Comparison of ENCODE assay signal across 22 cellular contexts in the genomic region with DNA sequence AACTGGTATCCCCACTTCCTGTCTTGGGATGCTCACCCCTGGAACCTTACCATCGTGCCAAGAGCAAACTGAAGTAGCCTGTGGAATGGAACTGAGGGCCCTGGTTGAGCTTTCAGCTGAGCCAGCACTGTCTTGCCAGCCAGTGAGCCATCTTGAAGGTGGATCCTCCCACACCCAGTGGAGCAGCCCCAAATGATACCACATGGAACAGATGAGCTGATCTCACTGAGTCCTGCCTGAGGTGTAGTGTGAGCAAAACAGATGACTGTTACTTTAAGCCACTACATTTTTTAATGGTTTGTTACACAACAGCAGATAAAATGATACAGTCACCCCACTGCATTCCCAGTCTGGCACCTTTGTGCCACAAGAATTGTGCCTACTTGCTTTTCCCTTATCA. TPM values are rescaled to one million over a fixed set of nuclear protein-coding genes. Genes with fewer than 3 reads are reported as not detected.
DNase-seq lines count a peak whose midpoint lies in the region; ATAC-seq and TF ChIP-seq lines count a peak whose summit lies in the region.
"Had no signal": no experiment of that assay in that cellular context is flagged by ENCODE, and none has a peak within 500 bp of the region (broad histone marks: within the 10 kb centered on the region; RNA-seq: fewer than 3 reads in every experiment).

No MANE protein-coding gene starts in this region.

- H3K79me2 ChIP-seq in DOHH2 (ENCODE audit: control insufficient read depth, low read length), result peaks cover 86% of the 10 kb centered on the region

- DNase-seq in activated T-cell treated with anti-CD3 and anti-CD28 coated beads, Interleukin-2, amount 50 U/mL, for 24 hours, result no peak
- no peak for DNase-seq in activated T-cell treated with anti-CD3 and anti-CD28 coated beads, Interleukin-2, amount 50 U/mL, for 4 hours
- no peak for DNase-seq in activated CD8-positive, alpha-beta T cell treated with anti-CD3 and anti-CD28 coated beads, Interleukin-2, amount 10 ng/mL, durations not matched to agents 7 days and 5 days
- DNase-seq in memory B cell (ENCODE audit: low spot score in 2 of 2) (no peak), NCI-H82 (lab: John Stamatoyannopoulos, UW) (no peak), NCI-H1417 (lab: John Stamatoyannopoulos, UW) (no peak)
- DNase-seq: activated naive CD8-positive, alpha-beta T cell treated with anti-CD3 and anti-CD28 coated beads, Interleukin-2, amount 10 ng/mL, durations not matched to agents 7 days and 5 days; IMR-90; NCI-H187 treated with DMSO at 0.1 percent for 48 hours; NCI-H345; NK-92 treated with Interleukin-12 subunit alpha and Interleukin-12 subunit beta, amount 100 ng/mL, for 24 hours; stimulated activated naive CD4-positive, alpha-beta T cell; SW 1271 had no signal

- H3K9me3 ChIP-seq in DOHH2 (ENCODE audit: control insufficient read depth, insufficient read depth, low read length), result no peaks in the 10 kb centered on the region
- H3K9me3 ChIP-seq: HAP-1, tibial nerve had no signal

- peaks cover 84% of the 10 kb centered on the region for H3K4me1 Mint-ChIP-seq in activated T-cell treated with anti-CD3 and anti-CD28 coated beads, Interleukin-2, amount 50 U/mL, for 24 hours (ENCODE audit: low read depth)
- H3K4me1 Mint-ChIP-seq in activated T-cell treated with anti-CD3 and anti-CD28 coated beads, Interleukin-2, amount 50 U/mL, for 4 hours (ENCODE audit: low read depth), result peaks cover 73% of the 10 kb centered on the region
- H3K4me1 Mint-ChIP-seq in activated CD8-positive, alpha-beta T cell treated with anti-CD3 and anti-CD28 coated beads, Interleukin-2, amount 10 ng/mL, durations not matched to agents 7 days and 5 days (ENCODE audit: low read depth), result peaks cover 82% of the 10 kb centered on the region
- peaks cover 14% of the 10 kb centered on the region for H3K4me1 Mint-ChIP-seq in memory B cell

- POLR2A ChIA-PET in activated CD8-positive, alpha-beta T cell treated with anti-CD3 and anti-CD28 coated beads, Interleukin-2, amount 10 ng/mL, durations not matched to agents 7 days and 5 days (lab: Charles Lee), result interaction anchor here (6.0 kb wide), 1 partner anchor 10 kb away, joined by 57 read pairs; a partner anchor contains a TSS

- no peaks in the 10 kb centered on the region for H3K27me3 Mint-ChIP-seq in activated T-cell treated with anti-CD3 and anti-CD28 coated beads, Interleukin-2, amount 50 U/mL, for 24 hours
- no peaks in the 10 kb centered on the region for H3K27me3 Mint-ChIP-seq in activated T-cell treated with anti-CD3 and anti-CD28 coated beads, Interleukin-2, amount 50 U/mL, for 4 hours (ENCODE audit: low read depth)
- no peaks in the 10 kb centered on the region for H3K27me3 Mint-ChIP-seq in activated CD8-positive, alpha-beta T cell treated with anti-CD3 and anti-CD28 coated beads, Interleukin-2, amount 10 ng/mL, durations not matched to agents 7 days and 5 days (ENCODE audit: low read depth)
- H3K27me3 Mint-ChIP-seq in memory B cell, result no peaks in the 10 kb centered on the region
- H3K27me3 Mint-ChIP-seq: activated naive CD8-positive, alpha-beta T cell treated with anti-CD3 and anti-CD28 coated beads, Interleukin-2, amount 10 ng/mL, durations not matched to agents 7 days and 5 days had no signal

- H3K27ac ChIP-seq in DOHH2 (ENCODE audit: low read depth, low read length), result no peak overlapping the region
- H3K27ac ChIP-seq: RWPE1, tibial nerve had no signal

- no peak for TF ChIP-seq CTCF in DOHH2 (IDR thresholded peaks at IDR 0.05; ENCODE audit: low read depth, low read length, poor library complexity, severe bottlenecking)

- peaks cover 56% of the 10 kb centered on the region for H3K4me1 ChIP-seq in DOHH2 (ENCODE audit: control insufficient read depth, low read length)

- no peak overlapping the region for H3K4me3 ChIP-seq in DOHH2 (ENCODE audit: low read length)
- H3K4me3 ChIP-seq: HAP-1, smooth muscle cell, tibial nerve had no signal

- H3K9me2 ChIP-seq in DOHH2 (replicated peaks; ENCODE audit: control insufficient read depth, low read length), result no peaks in the 10 kb centered on the region

- peak overlapping the region; percentile 89 for H3K27ac Mint-ChIP-seq in activated T-cell treated with anti-CD3 and anti-CD28 coated beads, Interleukin-2, amount 50 U/mL, for 24 hours
- H3K27ac Mint-ChIP-seq in activated CD8-positive, alpha-beta T cell treated with anti-CD3 and anti-CD28 coated beads, Interleukin-2, amount 10 ng/mL, durations not matched to agents 7 days and 5 days, result peak overlapping the region; percentile 20
- H3K27ac Mint-ChIP-seq in memory B cell, result peak overlapping the region; percentile 32
- H3K27ac Mint-ChIP-seq: activated naive CD8-positive, alpha-beta T cell treated with anti-CD3 and anti-CD28 coated beads, Interleukin-2, amount 10 ng/mL, durations not matched to agents 7 days and 5 days had no signal

- ATAC-seq in activated T-cell treated with anti-CD3 and anti-CD28 coated beads, Interleukin-2, amount 50 U/mL, for 4 hours, result no peak
- ATAC-seq in activated CD8-positive, alpha-beta T cell treated with anti-CD3 and anti-CD28 coated beads, Interleukin-2, amount 10 ng/mL, durations not matched to agents 7 days and 5 days, result no peak
- ATAC-seq in memory B cell (ENCODE audit: low read depth) (no peak), GM21825 (IDR thresholded peaks at IDR 0.05; ENCODE audit: unreplicated experiment) (no peak)

- H3K9me3 Mint-ChIP-seq in activated T-cell treated with anti-CD3 and anti-CD28 coated beads, Interleukin-2, amount 50 U/mL, for 24 hours, result no peaks in the 10 kb centered on the region
- no peaks in the 10 kb centered on the region for H3K9me3 Mint-ChIP-seq in activated T-cell treated with anti-CD3 and anti-CD28 coated beads, Interleukin-2, amount 50 U/mL, for 4 hours
- H3K9me3 Mint-ChIP-seq in activated CD8-positive, alpha-beta T cell treated with anti-CD3 and anti-CD28 coated beads, Interleukin-2, amount 10 ng/mL, durations not matched to agents 7 days and 5 days (ENCODE audit: insufficient read depth), result no peaks in the 10 kb centered on the region
- no peaks in the 10 kb centered on the region for H3K9me3 Mint-ChIP-seq in memory B cell
- H3K9me3 Mint-ChIP-seq: activated naive CD8-positive, alpha-beta T cell treated with anti-CD3 and anti-CD28 coated beads, Interleukin-2, amount 10 ng/mL, durations not matched to agents 7 days and 5 days had no signal

- peaks cover 79% of the 10 kb centered on the region for H3K36me3 Mint-ChIP-seq in activated T-cell treated with anti-CD3 and anti-CD28 coated beads, Interleukin-2, amount 50 U/mL, for 24 hours (ENCODE audit: low read depth)
- H3K36me3 Mint-ChIP-seq in activated T-cell treated with anti-CD3 and anti-CD28 coated beads, Interleukin-2, amount 50 U/mL, for 4 hours (ENCODE audit: insufficient read depth), result peaks cover 43% of the 10 kb centered on the region
- peaks cover 73% of the 10 kb centered on the region for H3K36me3 Mint-ChIP-seq in activated CD8-positive, alpha-beta T cell treated with anti-CD3 and anti-CD28 coated beads, Interleukin-2, amount 10 ng/mL, durations not matched to agents 7 days and 5 days (ENCODE audit: low read depth)
- peaks cover 20% of the 10 kb centered on the region for H3K36me3 Mint-ChIP-seq in memory B cell

- no peaks in the 10 kb centered on the region; the same call in 1 of the 2 replicates for H4K20me1 ChIP-seq in DOHH2 (ENCODE audit: control insufficient read depth, insufficient read depth, low read depth, low read length)

- H3K36me3 ChIP-seq in DOHH2 (ENCODE audit: control insufficient read depth, low read length), result peaks cover 85% of the 10 kb centered on the region

- H3K4me3 Mint-ChIP-seq in activated T-cell treated with anti-CD3 and anti-CD28 coated beads, Interleukin-2, amount 50 U/mL, for 24 hours, result no peak overlapping the region
- no peak overlapping the region for H3K4me3 Mint-ChIP-seq in activated T-cell treated with anti-CD3 and anti-CD28 coated beads, Interleukin-2, amount 50 U/mL, for 4 hours
- no peak overlapping the region for H3K4me3 Mint-ChIP-seq in activated CD8-positive, alpha-beta T cell treated with anti-CD3 and anti-CD28 coated beads, Interleukin-2, amount 10 ng/mL, durations not matched to agents 7 days and 5 days
- H3K4me3 Mint-ChIP-seq in memory B cell, result no peak overlapping the region
- H3K4me3 Mint-ChIP-seq: activated naive CD8-positive, alpha-beta T cell treated with anti-CD3 and anti-CD28 coated beads, Interleukin-2, amount 10 ng/mL, durations not matched to agents 7 days and 5 days had no signal

- H3F3A ChIP-seq in DOHH2 (ENCODE audit: control insufficient read depth, insufficient read depth), result peaks cover 36% of the 10 kb centered on the region

- no peaks in the 10 kb centered on the region for H3K27me3 ChIP-seq in DOHH2 (ENCODE audit: control insufficient read depth, low read length)
- H3K27me3 ChIP-seq: tibial nerve had no signal

- H3K4me2 ChIP-seq in DOHH2 (ENCODE audit: low read length), result peak overlapping the region; percentile 49
- H3K4me2 ChIP-seq: smooth muscle cell had no signal

- CTCF ChIA-PET in activated CD8-positive, alpha-beta T cell treated with anti-CD3 and anti-CD28 coated beads, Interleukin-2, amount 10 ng/mL, durations not matched to agents 7 days and 5 days (lab: Charles Lee), result interaction anchor here (1.2 to 5.4 kb wide), 6 partner anchors 10 to 79 kb away, joined by 3 to 68 read pairs (median 6); a partner anchor contains a TSS

RNA-seq across cellular contexts. Expression of a gene that starts 2.2 kb away (rescaled TPM):
- total RNA-seq in activated T-cell treated with anti-CD3 and anti-CD28 coated beads, Interleukin-2, amount 50 U/mL, for 4 hours, result 10 to 100 TPM in 1 of 3 donors, 1 to 10 TPM in 2; 8.8 to 13.4 (median 8.8) TPM
- 10 to 100 TPM; 33.9 to 35.0 TPM for total RNA-seq in activated CD8-positive, alpha-beta T cell treated with anti-CD3 and anti-CD28 coated beads, Interleukin-2, amount 10 ng/mL, durations not matched to agents 7 days and 5 days

RNA-seq across cellular contexts. Expression of a gene that starts 10.4 kb away (rescaled TPM):
- 10 to 100 TPM; 45.8 to 52.1 (median 50.6) TPM for total RNA-seq in activated T-cell treated with anti-CD3 and anti-CD28 coated beads, Interleukin-2, amount 50 U/mL, for 4 hours
- 10 to 100 TPM; 29.9 to 30.0 TPM for total RNA-seq in activated CD8-positive, alpha-beta T cell treated with anti-CD3 and anti-CD28 coated beads, Interleukin-2, amount 10 ng/mL, durations not matched to agents 7 days and 5 days

RNA-seq across cellular contexts. Expression of a gene that starts 23.4 kb away (rescaled TPM):
- not detected for total RNA-seq in activated T-cell treated with anti-CD3 and anti-CD28 coated beads, Interleukin-2, amount 50 U/mL, for 4 hours
- not detected for total RNA-seq in activated CD8-positive, alpha-beta T cell treated with anti-CD3 and anti-CD28 coated beads, Interleukin-2, amount 10 ng/mL, durations not matched to agents 7 days and 5 days
- total RNA-seq: activated naive CD8-positive, alpha-beta T cell treated with anti-CD3 and anti-CD28 coated beads, Interleukin-2, amount 10 ng/mL, durations not matched to agents 7 days and 5 days; frontal cortex; IMR-90; kidney epithelial cell; mesenteric fat pad had no signal

Comparison
In these comparisons a context has a peak if more than half of its experiments do, and no peak if none do; other contexts are left out.
1. H3K27ac Mint-ChIP-seq: peak in every context shown above with its lines; median percentile 89 in activated T-cell treated with anti-CD3 and anti-CD28 coated beads, Interleukin-2, amount 50 U/mL, for 24 hours; 32 in memory B cell; 20 in activated CD8-positive, alpha-beta T cell treated with anti-CD3 and anti-CD28 coated beads, Interleukin-2, amount 10 ng/mL, durations not matched to agents 7 days and 5 days.